ENCODE assay signal across 8 cellular contexts in the genomic region with DNA sequence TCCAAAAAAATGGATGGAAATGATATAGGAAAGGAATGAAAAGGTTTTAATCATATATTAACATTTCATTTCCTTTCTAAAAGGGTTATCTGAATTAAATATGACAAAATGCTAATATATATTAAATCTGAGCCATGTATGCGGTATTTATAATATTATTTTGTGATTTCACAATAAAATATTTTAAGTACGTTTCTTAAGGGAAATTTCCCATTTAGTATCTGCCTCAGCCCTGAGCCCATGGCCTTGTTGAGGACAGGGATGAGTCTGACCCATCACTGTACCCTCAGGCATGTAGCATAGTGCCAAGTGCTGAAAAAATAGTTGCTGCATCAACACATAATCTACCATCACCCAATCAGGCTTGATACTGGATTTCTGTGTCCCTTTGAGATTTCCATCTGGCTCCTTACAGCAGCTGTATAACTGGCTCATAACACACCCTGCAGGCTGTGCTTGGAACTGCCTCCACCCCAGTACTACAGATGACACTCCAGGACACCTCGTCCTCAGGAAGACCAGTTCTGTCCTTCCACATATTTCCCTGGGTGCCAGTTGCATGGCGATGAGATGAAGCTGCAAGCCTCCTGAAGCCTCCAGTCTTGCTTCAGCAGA. TPM values are rescaled to one million over a fixed set of nuclear protein-coding genes. Genes with fewer than 3 reads are reported as not detected.
A peak's percentile ranks its signal among the peaks of the same experiment; 100 is the strongest.
DNase-seq lines count a peak whose midpoint lies in the region; ATAC-seq and TF ChIP-seq lines count a peak whose summit lies in the region.

No MANE protein-coding gene starts in this region.

- H3K9me3 Mint-ChIP-seq in CD4-positive, alpha-beta T cell = no peaks in the 10 kb centered on the region

- TF ChIP-seq CTCF in RWPE1 (conservative IDR thresholded peaks at IDR 0.05; ENCODE audit: low read depth) = peak; percentile 19; the same call in 1 of the 2 replicates
- no peak for TF ChIP-seq CTCF in CD4-positive, alpha-beta T cell (IDR thresholded peaks at IDR 0.05)

- CTCF ChIA-PET in RWPE1 (lab: Yijun Ruan, JAX) = interaction anchor here (0.6 kb wide), 1 partner anchor 9 kb away, joined by 7 read pairs; no protein-coding TSS in a partner anchor
- CTCF ChIA-PET in CD4-positive, alpha-beta T cell (lab: Charles Lee) = no interaction called here

- peak; percentile 14 for DNase-seq in NOMO-1 treated with DMSO at 0.1 percent for 48 hours (lab: John Stamatoyannopoulos, UW; ENCODE audit: unreplicated experiment)
- no peak for DNase-seq in NOMO-1 (lab: John Stamatoyannopoulos, UW; ENCODE audit: unreplicated experiment in 2 of 2)
- no peak for DNase-seq in RWPE1 (ENCODE audit: low spot score)
- DNase-seq in germinal center (ENCODE audit: low spot score) = peak; percentile 12
- DNase-seq in CD4-positive, alpha-beta T cell = no peak
- no peak for DNase-seq in nucleus accumbens (lab: John Stamatoyannopoulos, UW)

- no peak overlapping the region for H3K27ac ChIP-seq in RWPE1
- H3K27ac ChIP-seq in CD4-positive, alpha-beta T cell (ENCODE audit: low read depth, low read length) = no peak overlapping the region

- POLR2A ChIA-PET in RWPE1 (lab: Yijun Ruan, JAX; ENCODE audit: low non-redundant PET) = no interaction called here
- POLR2A ChIA-PET in CD4-positive, alpha-beta T cell (lab: Charles Lee) = interaction anchor here (0.6 kb wide), 1 partner anchor 243 kb away, joined by 3 read pairs; no protein-coding TSS in a partner anchor

- no peaks in the 10 kb centered on the region for H3K27me3 ChIP-seq in CD4-positive, alpha-beta T cell (ENCODE audit: control insufficient read depth, insufficient read depth, low read length)

- intact Hi-C loops in CD4-positive, alpha-beta T cell (cut with DNase I, micrococcal nuclease) = no loop called here

- H3K27me3 Mint-ChIP-seq in CD4-positive, alpha-beta T cell = no peaks in the 10 kb centered on the region

- no peaks in the 10 kb centered on the region for H3K4me1 Mint-ChIP-seq in CD4-positive, alpha-beta T cell (ENCODE audit: low read depth)

- H3K9me3 ChIP-seq in CD4-positive, alpha-beta T cell (ENCODE audit: control insufficient read depth, low read length) = no peaks in the 10 kb centered on the region

- ATAC-seq in HG02623 (IDR thresholded peaks at IDR 0.05; ENCODE audit: unreplicated experiment) (peak; percentile 78), GM18873 (IDR thresholded peaks at IDR 0.05; ENCODE audit: low FRiP score, unreplicated experiment) (no peak)
- no peak for ATAC-seq in CD4-positive, alpha-beta T cell (ENCODE audit: poor library complexity)

- no peak overlapping the region for H3K27ac Mint-ChIP-seq in CD4-positive, alpha-beta T cell

- peaks cover 85% of the 10 kb centered on the region for H3K36me3 Mint-ChIP-seq in CD4-positive, alpha-beta T cell (ENCODE audit: low read depth)

- H3K4me3 Mint-ChIP-seq in CD4-positive, alpha-beta T cell = no peak overlapping the region

RNA-seq across cellular contexts. Expression of a gene that starts 59.4 kb away (rescaled TPM):
- total RNA-seq in CD4-positive, alpha-beta T cell = 1 to 10 TPM; 1.1 to 2.1 TPM

Comparison
In these comparisons a context has a peak if more than half of its experiments do, and no peak if none do; other contexts are left out.
1. DNase-seq: peak in NOMO-1 treated with DMSO at 0.1 percent for 48 hours (single experiment) and germinal center (single experiment); none in NOMO-1 (0 of 2), RWPE1 (single experiment), CD4-positive, alpha-beta T cell (0 of 10) and nucleus accumbens (0 of 56).